In the genomic region with DNA sequence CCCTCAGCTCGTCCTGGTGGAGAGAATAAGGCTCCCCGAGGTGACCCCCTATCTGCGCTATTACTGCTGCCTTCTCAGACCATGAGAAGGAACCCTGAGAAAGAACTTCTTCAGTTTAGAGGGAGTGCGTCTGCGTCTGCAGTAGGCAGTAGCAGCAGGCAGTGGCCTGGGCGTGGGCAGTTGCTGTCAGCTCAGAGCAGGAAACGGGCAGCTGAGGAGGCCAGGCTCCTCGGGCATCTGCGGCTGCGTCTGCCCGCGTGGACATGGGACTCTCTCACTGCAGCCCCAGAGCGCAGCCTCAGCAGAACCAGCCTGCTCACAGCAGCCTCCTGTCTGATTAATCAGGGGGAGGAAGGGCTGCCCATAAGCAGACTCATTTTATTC, we compare ENCODE assay signal across 17 cellular contexts. TPM values are rescaled to one million over a fixed set of nuclear protein-coding genes. Genes with fewer than 3 reads are reported as not detected.
DNase-seq lines count a peak whose midpoint lies in the region; ATAC-seq and TF ChIP-seq lines count a peak whose summit lies in the region.
"Had no signal": no experiment of that assay in that cellular context is flagged by ENCODE, and none has a peak within 500 bp of the region (broad histone marks: within the 10 kb centered on the region; RNA-seq: fewer than 3 reads in every experiment).

No MANE protein-coding gene starts in this region.

- no peak overlapping the region for H3K4me2 ChIP-seq in parathyroid adenoma (ENCODE audit: low read length)
- H3K4me2 ChIP-seq: BLaER1 had no signal

- no peaks in the 10 kb centered on the region for H3K79me2 ChIP-seq in parathyroid adenoma

- H3K9ac ChIP-seq in NT2/D1 (ENCODE audit: insufficient read length, low read depth) (peak overlapping the region; percentile 42), parathyroid adenoma (no peak overlapping the region)
- H3K9ac ChIP-seq: BLaER1 had no signal

- H3K27me3 ChIP-seq in NT2/D1 (ENCODE audit: insufficient read depth, insufficient read length) (peaks cover 12% of the 10 kb centered on the region), parathyroid adenoma (ENCODE audit: control insufficient read depth, insufficient read depth, low read length) (no peaks in the 10 kb centered on the region)
- H3K27me3 ChIP-seq: BLaER1 had no signal

- TF ChIP-seq CTCF in CD14-positive monocyte (IDR thresholded peaks at IDR 0.05), result no peak
- TF ChIP-seq CTCF in parathyroid adenoma (IDR thresholded peaks at IDR 0.05), result no peak

- peak overlapping the region in 1 of 2 donors; percentile 9 for H3K4me3 Mint-ChIP-seq in CD14-positive monocyte
- H3K4me3 Mint-ChIP-seq in activated T-helper 1 cell treated with anti-CD3 and anti-CD28 coated beads, Interleukin-12 subunit alpha, Interleukin-12 subunit beta, Interleukin-2, Interleukin-4 antibody, amounts not matched to agents 30 ng/mL and 10 ng/mL and 1 ng/mL, durations not matched to agents 14 hours and 24 hours and 36 hours, result no peak overlapping the region
- H3K4me3 Mint-ChIP-seq: immature natural killer cell had no signal

- H3K36me3 Mint-ChIP-seq in CD14-positive monocyte, result peaks cover 4 to 5% of the 10 kb centered on the region in 2 donors
- no peaks in the 10 kb centered on the region for H3K36me3 Mint-ChIP-seq in activated T-helper 1 cell treated with anti-CD3 and anti-CD28 coated beads, Interleukin-12 subunit alpha, Interleukin-12 subunit beta, Interleukin-2, Interleukin-4 antibody, amounts not matched to agents 30 ng/mL and 10 ng/mL and 1 ng/mL, durations not matched to agents 14 hours and 24 hours and 36 hours (ENCODE audit: low read depth)
- H3K36me3 Mint-ChIP-seq: immature natural killer cell had no signal

- ATAC-seq in GM18870 (IDR thresholded peaks at IDR 0.05; ENCODE audit: unreplicated experiment), result no peak
- no peak for ATAC-seq in HG03139 (IDR thresholded peaks at IDR 0.05; ENCODE audit: unreplicated experiment)

- H3K27ac ChIP-seq in parathyroid adenoma, result peak overlapping the region; percentile 82
- H3K27ac ChIP-seq: BLaER1, prostate gland had no signal

- 0 out of 2 replicates have a peak, but pooled peaks cover 4% of the 10 kb centered on the region for H3K9me3 ChIP-seq in NT2/D1 (ENCODE audit: insufficient read depth, low read length)
- H3K9me3 ChIP-seq in parathyroid adenoma (ENCODE audit: control insufficient read depth, low read length), result no peaks in the 10 kb centered on the region
- H3K9me3 ChIP-seq: BLaER1, prostate gland had no signal

- peak overlapping the region; percentile 38 for H2AFZ ChIP-seq in parathyroid adenoma

- no peaks in the 10 kb centered on the region for H3K36me3 ChIP-seq in NT2/D1 (ENCODE audit: insufficient read depth, insufficient read length, low read length)
- H3K36me3 ChIP-seq in parathyroid adenoma (ENCODE audit: control insufficient read depth, insufficient read depth, low read length), result no peaks in the 10 kb centered on the region
- H3K36me3 ChIP-seq: BLaER1, prostate gland had no signal

- DNase-seq in CD14-positive monocyte (ENCODE audit: low spot score), result peak; percentile 42
- DNase-seq in NT2/D1 (ENCODE audit: low read depth, low spot score), result no peak
- peak; percentile 29 for DNase-seq in iris pigment epithelial cell (ENCODE audit: low read depth)
- DNase-seq in effector CD8-positive, alpha-beta T cell (lab: John Stamatoyannopoulos, UW), result no peak
- DNase-seq in activated T-helper 1 cell treated with anti-CD3 and anti-CD28 coated beads, Interleukin-12 subunit alpha, Interleukin-12 subunit beta, Interleukin-2, Interleukin-4 antibody, amounts not matched to agents 30 ng/mL and 10 ng/mL and 1 ng/mL, durations not matched to agents 14 hours and 24 hours and 36 hours (ENCODE audit: low spot score), result no peak
- DNase-seq: activated CD4-positive, alpha-beta T cell treated with anti-CD3 and anti-CD28 coated beads, Interleukin-2, amount 50 U/mL, for 48 hours; immature natural killer cell; Kasumi-1; NCI-H1436 had no signal

- H3K9me3 Mint-ChIP-seq in CD14-positive monocyte, result peaks cover 0 to 19% (median 5%) of the 10 kb centered on the region in 7 donors
- no peaks in the 10 kb centered on the region for H3K9me3 Mint-ChIP-seq in activated T-helper 1 cell treated with anti-CD3 and anti-CD28 coated beads, Interleukin-12 subunit alpha, Interleukin-12 subunit beta, Interleukin-2, Interleukin-4 antibody, amounts not matched to agents 30 ng/mL and 10 ng/mL and 1 ng/mL, durations not matched to agents 14 hours and 24 hours and 36 hours
- H3K9me3 Mint-ChIP-seq: activated T-helper 2 cell treated with anti-CD3 and anti-CD28 coated beads, Interferon-gamma antibody, Interleukin-2, Interleukin-4, amounts not matched to agents 10 μg/mL and 5 μg/mL and 100 μg/mL, durations not matched to agents 14 hours and 24 hours and 36 hours; immature natural killer cell had no signal

- intact Hi-C loops in CD14-positive monocyte (cut with micrococcal nuclease), result no loop called here
- intact Hi-C loops in activated T-helper 1 cell treated with anti-CD3 and anti-CD28 coated beads, Interleukin-12 subunit alpha, Interleukin-12 subunit beta, Interleukin-2, Interleukin-4 antibody, amounts not matched to agents 30 ng/mL and 10 ng/mL and 1 ng/mL, durations not matched to agents 14 hours and 24 hours and 36 hours (cut with micrococcal nuclease), result no loop called here

- H3K27ac Mint-ChIP-seq in CD14-positive monocyte, result no peak overlapping the region
- H3K27ac Mint-ChIP-seq in activated T-helper 1 cell treated with anti-CD3 and anti-CD28 coated beads, Interleukin-12 subunit alpha, Interleukin-12 subunit beta, Interleukin-2, Interleukin-4 antibody, amounts not matched to agents 30 ng/mL and 10 ng/mL and 1 ng/mL, durations not matched to agents 14 hours and 24 hours and 36 hours, result no peak overlapping the region
- H3K27ac Mint-ChIP-seq: activated T-helper 2 cell treated with anti-CD3 and anti-CD28 coated beads, Interferon-gamma antibody, Interleukin-2, Interleukin-4, amounts not matched to agents 10 μg/mL and 5 μg/mL and 100 μg/mL, durations not matched to agents 14 hours and 24 hours and 36 hours; immature natural killer cell had no signal

- H3K4me1 Mint-ChIP-seq in CD14-positive monocyte, result peaks cover 45% of the 10 kb centered on the region
- H3K4me1 Mint-ChIP-seq in activated T-helper 1 cell treated with anti-CD3 and anti-CD28 coated beads, Interleukin-12 subunit alpha, Interleukin-12 subunit beta, Interleukin-2, Interleukin-4 antibody, amounts not matched to agents 30 ng/mL and 10 ng/mL and 1 ng/mL, durations not matched to agents 14 hours and 24 hours and 36 hours (ENCODE audit: low read depth), result no peaks in the 10 kb centered on the region
- H3K4me1 Mint-ChIP-seq: immature natural killer cell had no signal

- H3K4me1 ChIP-seq in NT2/D1 (ENCODE audit: insufficient read depth, insufficient read length), result peaks cover 17% of the 10 kb centered on the region
- peaks cover 11% of the 10 kb centered on the region for H3K4me1 ChIP-seq in parathyroid adenoma
- H3K4me1 ChIP-seq: prostate gland had no signal

- peaks cover 41 to 49% (median 49%) of the 10 kb centered on the region in 3 donors for H3K27me3 Mint-ChIP-seq in CD14-positive monocyte (ENCODE audit: low read depth in 3 of 3)
- no peaks in the 10 kb centered on the region for H3K27me3 Mint-ChIP-seq in activated T-helper 1 cell treated with anti-CD3 and anti-CD28 coated beads, Interleukin-12 subunit alpha, Interleukin-12 subunit beta, Interleukin-2, Interleukin-4 antibody, amounts not matched to agents 30 ng/mL and 10 ng/mL and 1 ng/mL, durations not matched to agents 14 hours and 24 hours and 36 hours (ENCODE audit: insufficient read depth)

- H3K4me3 ChIP-seq in NT2/D1 (ENCODE audit: insufficient read length, low read depth), result no peak overlapping the region
- H3K4me3 ChIP-seq in parathyroid adenoma (ENCODE audit: low read depth, low read length), result no peak overlapping the region
- H3K4me3 ChIP-seq: BLaER1, prostate gland had no signal

RNA-seq across cellular contexts. Expression of gene FCN1, which starts 49.8 kb away (rescaled TPM):
- polyA plus RNA-seq in CD14-positive monocyte, result 1,000 to 10,000 TPM; 6,268 to 7,680 TPM
- not detected in 2 replicates for total RNA-seq in activated T-helper 1 cell treated with anti-CD3 and anti-CD28 coated beads, Interleukin-12 subunit alpha, Interleukin-12 subunit beta, Interleukin-2, Interleukin-4 antibody, amounts not matched to agents 30 ng/mL and 10 ng/mL and 1 ng/mL, durations not matched to agents 14 hours and 24 hours and 36 hours
- total RNA-seq: activated T-helper 2 cell treated with anti-CD3 and anti-CD28 coated beads, Interferon-gamma antibody, Interleukin-2, Interleukin-4, amounts not matched to agents 10 μg/mL and 5 μg/mL and 100 μg/mL, durations not matched to agents 14 hours and 24 hours and 36 hours; H4; NCI-H460 had no signal

Comparison
In these comparisons a context has a peak if more than half of its experiments do, and no peak if none do; other contexts are left out.
1. DNase-seq: peak in CD14-positive monocyte (single experiment) and iris pigment epithelial cell (single experiment); none in NT2/D1 (single experiment), effector CD8-positive, alpha-beta T cell (single experiment) and activated T-helper 1 cell treated with anti-CD3 and anti-CD28 coated beads, Interleukin-12 subunit alpha, Interleukin-12 subunit beta, Interleukin-2, Interleukin-4 antibody, amounts not matched to agents 30 ng/mL and 10 ng/mL and 1 ng/mL, durations not matched to agents 14 hours and 24 hours and 36 hours (single experiment).